11 cellular contexts compared by ENCODE assay signal in genomic region chr3:197811343-197811742, GRCh38. TPM values are rescaled to one million over a fixed set of nuclear protein-coding genes. Genes with fewer than 3 reads are reported as not detected.
A peak's percentile ranks its signal among the peaks of the same experiment; 100 is the strongest.
DNase-seq lines count a peak whose midpoint lies in the region; ATAC-seq and TF ChIP-seq lines count a peak whose summit lies in the region.
"Had no signal": no experiment of that assay in that cellular context is flagged by ENCODE, and none has a peak within 500 bp of the region (broad histone marks: within the 10 kb centered on the region; RNA-seq: fewer than 3 reads in every experiment).

No MANE protein-coding gene starts in this region.

- no peaks in the 10 kb centered on the region for H3K36me3 ChIP-seq in A673 (ENCODE audit: insufficient read depth, low read length, poor library complexity, severe bottlenecking)
- H3K36me3 ChIP-seq in MM.1S (replicated peaks; ENCODE audit: insufficient read depth, low read length), result no peaks in the 10 kb centered on the region

- DNase-seq in A673 (ENCODE audit: low spot score), result peak; percentile 69
- DNase-seq in M059J (ENCODE audit: low read depth), result peak; percentile 21
- peak; percentile 86 for DNase-seq in epithelial cell of esophagus (ENCODE audit: low read depth)
- DNase-seq in mesothelial cell of epicardium (ENCODE audit: low spot score in 2 of 2, unreplicated experiment in 2 of 2), result no peak
- no peak for DNase-seq in MM.1S
- no peak for DNase-seq in GM20000 (ENCODE audit: low spot score)
- DNase-seq: central memory CD4-positive, alpha-beta T cell; stimulated activated CD4-positive, alpha-beta T cell treated with anti-CD3 and anti-CD28 coated beads, Interleukin-4, amount 100 ng/mL, for 1 hour had no signal

- H2AFZ ChIP-seq in MM.1S (ENCODE audit: low read length), result no peak overlapping the region

- H3K27ac Mint-ChIP-seq in mesothelial cell of epicardium, result peak overlapping the region; percentile 89
- H3K27ac Mint-ChIP-seq: type B pancreatic cell had no signal

- H3K27me3 ChIP-seq in A673 (replicated peaks; ENCODE audit: insufficient read depth, low read depth, low read length, poor library complexity) (no peaks in the 10 kb centered on the region), MM.1S (replicated peaks; ENCODE audit: insufficient read depth, low read length) (no peaks in the 10 kb centered on the region)

- peaks cover 18% of the 10 kb centered on the region for H3K4me1 Mint-ChIP-seq in mesothelial cell of epicardium

- H3K27ac ChIP-seq in A673 (ENCODE audit: low read depth, low read length, poor library complexity, severe bottlenecking) (peak overlapping the region; percentile 18), MM.1S (ENCODE audit: low read length) (no peak overlapping the region)

- H3K9me3 ChIP-seq in A673 (ENCODE audit: low read depth, low read length, poor library complexity, severe bottlenecking) (no peaks in the 10 kb centered on the region), MM.1S (replicated peaks; ENCODE audit: insufficient read depth, low read length) (no peaks in the 10 kb centered on the region)

- CTCF ChIA-PET in A673 (lab: Charles Lee), result no interaction called here

- H3K36me3 Mint-ChIP-seq in mesothelial cell of epicardium, result peaks cover 4% of the 10 kb centered on the region

- no peaks in the 10 kb centered on the region for H3K9me3 Mint-ChIP-seq in mesothelial cell of epicardium
- H3K9me3 Mint-ChIP-seq: type B pancreatic cell had no signal

- H3K27me3 Mint-ChIP-seq in mesothelial cell of epicardium (ENCODE audit: low read depth), result no peaks in the 10 kb centered on the region
- H3K27me3 Mint-ChIP-seq: type B pancreatic cell had no signal

- no peaks in the 10 kb centered on the region for H3K9me2 ChIP-seq in MM.1S (replicated peaks; ENCODE audit: insufficient read depth, low read length)

- H3K79me2 ChIP-seq in MM.1S (ENCODE audit: low read length), result peaks cover 22% of the 10 kb centered on the region; the same call in 1 of the 2 replicates

- peaks cover 39% of the 10 kb centered on the region for H3K4me1 ChIP-seq in A673 (ENCODE audit: insufficient read depth, low read length, poor library complexity, severe bottlenecking)
- no peaks in the 10 kb centered on the region for H3K4me1 ChIP-seq in MM.1S (ENCODE audit: low read length)

- TF ChIP-seq CTCF in A673 (conservative IDR thresholded peaks at IDR 0.05; ENCODE audit: low read depth, low read length), result no peak
- TF ChIP-seq CTCF in epithelial cell of esophagus (IDR thresholded peaks at IDR 0.05; ENCODE audit: insufficient read depth, low read depth, low read length, missing control alignments), result no peak
- no peak for TF ChIP-seq CTCF in mesothelial cell of epicardium (IDR thresholded peaks at IDR 0.05; ENCODE audit: unreplicated experiment)
- no peak for TF ChIP-seq CTCF in MM.1S (IDR thresholded peaks at IDR 0.05; ENCODE audit: low read length)
- no peak for TF ChIP-seq CTCF in GM20000 (IDR thresholded peaks at IDR 0.05; ENCODE audit: extremely low read depth, missing control alignments)

- no peak overlapping the region for H3K4me2 ChIP-seq in MM.1S (ENCODE audit: low read depth, low read length)

- no peak overlapping the region for H3K4me3 Mint-ChIP-seq in mesothelial cell of epicardium
- H3K4me3 Mint-ChIP-seq: type B pancreatic cell had no signal

- ATAC-seq in HG03432 (IDR thresholded peaks at IDR 0.05; ENCODE audit: unreplicated experiment) (no peak), GM21529 (IDR thresholded peaks at IDR 0.05; ENCODE audit: unreplicated experiment) (no peak)

- no peak overlapping the region for H3K9ac ChIP-seq in MM.1S (ENCODE audit: low read length)

- H4K20me1 ChIP-seq in MM.1S (ENCODE audit: insufficient read depth, low read length), result no peaks in the 10 kb centered on the region

- H3K4me3 ChIP-seq in A673 (ENCODE audit: low read depth, low read length, poor library complexity, severe bottlenecking) (no peak overlapping the region), epithelial cell of esophagus (ENCODE audit: low read length) (no peak overlapping the region), MM.1S (ENCODE audit: low read length) (no peak overlapping the region)

- no TSS peak for BruUV-seq in A673 (replicated peaks; lab: Mats Ljungman, UMichigan)

- POLR2A ChIA-PET in A673 (lab: Charles Lee; ENCODE audit: low non-redundant PET), result no interaction called here

- intact Hi-C loops in A673 (cut with micrococcal nuclease; ENCODE audit: unreplicated experiment), result no loop called here

- H3F3A ChIP-seq in MM.1S (ENCODE audit: insufficient read depth, low read length), result no peaks in the 10 kb centered on the region

RNA-seq across cellular contexts. Expression of gene LRCH3, which starts 20.3 kb away (rescaled TPM):
- total RNA-seq in A673 (2021), result 67.8 and 71.8 TPM in 2 replicates
- total RNA-seq in M059J (2014; rRNA removed; shearing (Covaris generic)), result 23.6 and 24.4 TPM in 2 replicates
- 71.8 to 83.1 TPM (median 82.6 TPM) in 3 replicates for total RNA-seq in mesothelial cell of epicardium

Comparison
In these comparisons a context has a peak if more than half of its experiments do, and no peak if none do; other contexts are left out.
1. DNase-seq: peak in A673 (single experiment), M059J (single experiment) and epithelial cell of esophagus (single experiment); none in mesothelial cell of epicardium (0 of 2), MM.1S (single experiment) and GM20000 (single experiment).